Comparison of ENCODE assay signal across 16 cellular contexts in the genomic region with DNA sequence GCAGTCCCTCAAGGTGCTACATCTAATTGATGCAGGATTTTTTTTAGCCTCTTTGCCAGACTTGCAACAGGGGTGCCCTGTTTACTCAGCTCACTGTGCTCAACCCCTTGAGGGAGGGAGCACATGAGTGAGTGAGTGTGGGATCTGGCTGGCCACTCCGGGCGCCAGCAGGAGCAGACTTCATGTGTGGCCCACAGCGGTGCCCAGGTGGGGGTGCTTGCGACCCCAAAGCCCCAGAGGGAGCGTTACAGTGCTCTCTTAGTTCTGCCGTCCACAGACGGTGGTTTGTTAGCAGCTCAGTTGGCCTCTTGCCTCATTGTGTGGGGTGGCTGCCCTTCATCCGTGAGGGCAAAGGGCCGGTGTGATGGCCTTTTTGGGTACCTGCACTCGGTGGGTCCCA.
DNase-seq lines count a peak whose midpoint lies in the region; ATAC-seq and TF ChIP-seq lines count a peak whose summit lies in the region.
"Had no signal": no experiment of that assay in that cellular context is flagged by ENCODE, and none has a peak within 500 bp of the region (broad histone marks: within the 10 kb centered on the region; RNA-seq: fewer than 3 reads in every experiment).

No MANE protein-coding gene starts in this region.

- H3K9me3 Mint-ChIP-seq in activated T-helper 17 cell treated with anti-CD3 and anti-CD28 coated beads, Interleukin-2, amount 50 U/mL, for 72 hours, result no peaks in the 10 kb centered on the region
- H3K9me3 Mint-ChIP-seq: CD8-positive, alpha-beta memory T cell had no signal

- peaks cover 0 to 24% (median 0%) of the 10 kb centered on the region in 9 donors for H3K4me1 ChIP-seq in heart right ventricle
- peaks cover 36% of the 10 kb centered on the region for H3K4me1 ChIP-seq in left ventricle myocardium inferior
- peaks cover 0 to 14% of the 10 kb centered on the region in 2 donors for H3K4me1 ChIP-seq in ascending aorta
- H3K4me1 ChIP-seq in osteoblast (ENCODE audit: insufficient read depth, low read length), result peaks cover 3% of the 10 kb centered on the region
- H3K4me1 ChIP-seq in thoracic aorta (ENCODE audit: control insufficient read depth in 1 of 2, low read depth in 2 of 2), result peaks cover 2 to 46% of the 10 kb centered on the region in 2 donors
- H3K4me1 ChIP-seq: BLaER1 had no signal

- no peaks in the 10 kb centered on the region for H3K27me3 Mint-ChIP-seq in activated T-helper 17 cell treated with anti-CD3 and anti-CD28 coated beads, Interleukin-2, amount 50 U/mL, for 72 hours

- H3K4me1 Mint-ChIP-seq in activated T-helper 17 cell treated with anti-CD3 and anti-CD28 coated beads, Interleukin-2, amount 50 U/mL, for 72 hours, result no peaks in the 10 kb centered on the region
- H3K4me1 Mint-ChIP-seq: CD8-positive, alpha-beta memory T cell had no signal

- peaks cover 0 to 7% (median 0%) of the 10 kb centered on the region in 9 donors for H3K36me3 ChIP-seq in heart right ventricle
- no peaks in the 10 kb centered on the region for H3K36me3 ChIP-seq in left ventricle myocardium inferior
- peaks cover 7 to 8% of the 10 kb centered on the region in 2 donors for H3K36me3 ChIP-seq in ascending aorta
- H3K36me3 ChIP-seq in osteoblast (ENCODE audit: insufficient read depth, low read length), result no peaks in the 10 kb centered on the region
- H3K36me3 ChIP-seq in thoracic aorta, result peaks cover 6% of the 10 kb centered on the region
- H3K36me3 ChIP-seq: BLaER1 had no signal

- no peaks in the 10 kb centered on the region for H4K20me1 ChIP-seq in osteoblast (ENCODE audit: insufficient read depth, low read length)
- H4K20me1 ChIP-seq: BLaER1 had no signal

- intact Hi-C loops in heart right ventricle (cut with DNase I), result no loop called here
- intact Hi-C loops in left ventricle myocardium inferior (cut with micrococcal nuclease), result no loop called here
- intact Hi-C loops in ascending aorta (cut with DNase I), result no loop called here

- H3K27ac Mint-ChIP-seq in activated T-helper 17 cell treated with anti-CD3 and anti-CD28 coated beads, Interleukin-2, amount 50 U/mL, for 72 hours, result no peak overlapping the region
- H3K27ac Mint-ChIP-seq: CD8-positive, alpha-beta memory T cell had no signal

- H3K36me3 Mint-ChIP-seq in activated T-helper 17 cell treated with anti-CD3 and anti-CD28 coated beads, Interleukin-2, amount 50 U/mL, for 72 hours (ENCODE audit: low read depth), result no peaks in the 10 kb centered on the region

- H3K4me3 Mint-ChIP-seq in activated T-helper 17 cell treated with anti-CD3 and anti-CD28 coated beads, Interleukin-2, amount 50 U/mL, for 72 hours, result no peak overlapping the region
- H3K4me3 Mint-ChIP-seq: CD8-positive, alpha-beta memory T cell had no signal

- H3K79me2 ChIP-seq in osteoblast (ENCODE audit: insufficient read depth, low read length), result no peaks in the 10 kb centered on the region

- H3K27ac ChIP-seq in heart right ventricle, result peak overlapping the region in 4 of 10 donors; percentile 36 to 64 (median 52)
- H3K27ac ChIP-seq in left ventricle myocardium inferior (replicated peaks), result no peak overlapping the region
- peak overlapping the region; percentile 42 to 43 for H3K27ac ChIP-seq in ascending aorta
- H3K27ac ChIP-seq in osteoblast (ENCODE audit: low read depth, low read length), result no peak overlapping the region
- peak overlapping the region; percentile 10 to 30 for H3K27ac ChIP-seq in thoracic aorta
- H3K27ac ChIP-seq: BLaER1 had no signal

- H3K4me3 ChIP-seq in heart right ventricle (no peak overlapping the region), left ventricle myocardium inferior (no peak overlapping the region), ascending aorta (no peak overlapping the region), osteoblast (ENCODE audit: insufficient read depth, low read length) (no peak overlapping the region), thoracic aorta (no peak overlapping the region)
- H3K4me3 ChIP-seq: BLaER1 had no signal

- ATAC-seq in heart right ventricle (peak in 6 of 8 donors; percentile 30 to 47 (median 41)), thoracic aorta (ENCODE audit: insufficient number of reproducible peaks, low FRiP score, low read depth) (no peak), GM21423 (IDR thresholded peaks at IDR 0.05; ENCODE audit: unreplicated experiment) (no peak)
- no peak for ATAC-seq in activated T-helper 17 cell treated with anti-CD3 and anti-CD28 coated beads, Interleukin-2, amount 50 U/mL, for 72 hours (replicated peaks)
- ATAC-seq: HCT116 had no signal

- 89 to 94% methylated on average over 10 of the region's 10 CpGs for WGBS in heart right ventricle, 2 donors

- DNase-seq in heart right ventricle, result no peak
- DNase-seq in left ventricle myocardium inferior, result no peak
- DNase-seq in ascending aorta (ENCODE audit: low spot score in 2 of 2), result no peak
- DNase-seq in osteoblast (ENCODE audit: insufficient read length, low spot score, missing footprints), result peak; percentile 17
- no peak for DNase-seq in thoracic aorta (ENCODE audit: low spot score)
- DNase-seq in SKM-1 treated with dmso at 0.1 percent for 144 hours (lab: John Stamatoyannopoulos, UW; ENCODE audit: unreplicated experiment), result no peak
- DNase-seq: 8988T; AML-193; Caco-2; CD8-positive, alpha-beta memory T cell; DMS53; GF-D8 had no signal

- H3K9me3 ChIP-seq in heart right ventricle (no peaks in the 10 kb centered on the region), left ventricle myocardium inferior (replicated peaks) (no peaks in the 10 kb centered on the region), ascending aorta (no peaks in the 10 kb centered on the region), osteoblast (ENCODE audit: low read depth, low read length) (no peaks in the 10 kb centered on the region), thoracic aorta (no peaks in the 10 kb centered on the region)
- H3K9me3 ChIP-seq: BLaER1, Caco-2 had no signal

- peak overlapping the region; percentile 60 for H2AFZ ChIP-seq in osteoblast (ENCODE audit: low read length)

- H3K4me2 ChIP-seq in osteoblast (ENCODE audit: insufficient read depth, low read length), result no peak overlapping the region
- H3K4me2 ChIP-seq: BLaER1 had no signal

- H3K27me3 ChIP-seq in heart right ventricle (no peaks in the 10 kb centered on the region), left ventricle myocardium inferior (ENCODE audit: low read depth) (no peaks in the 10 kb centered on the region), ascending aorta (no peaks in the 10 kb centered on the region), osteoblast (ENCODE audit: insufficient read depth, low read length) (no peaks in the 10 kb centered on the region), thoracic aorta (replicated peaks; ENCODE audit: insufficient read depth) (no peaks in the 10 kb centered on the region)
- H3K27me3 ChIP-seq: BLaER1 had no signal

- TF ChIP-seq CTCF in heart right ventricle (IDR thresholded peaks at IDR 0.05), result no peak
- TF ChIP-seq CTCF in left ventricle myocardium inferior (IDR thresholded peaks at IDR 0.05; ENCODE audit: borderline replicate concordance), result no peak
- no peak for TF ChIP-seq CTCF in ascending aorta (IDR thresholded peaks at IDR 0.05)
- no peak for TF ChIP-seq CTCF in osteoblast (IDR thresholded peaks at IDR 0.05; ENCODE audit: extremely low read depth, low read depth, low read length)
- no peak for TF ChIP-seq CTCF in thoracic aorta (IDR thresholded peaks at IDR 0.05)

Comparison
In these comparisons a context has a peak if more than half of its experiments do, and no peak if none do; other contexts are left out.
1. ATAC-seq: peak in heart right ventricle (6 of 8); none in thoracic aorta (single experiment), activated T-helper 17 cell treated with anti-CD3 and anti-CD28 coated beads, Interleukin-2, amount 50 U/mL, for 72 hours (single experiment) and GM21423 (single experiment).
2. H3K27ac ChIP-seq: peak in ascending aorta (2 of 2) and thoracic aorta (2 of 2); none in left ventricle myocardium inferior (single experiment) and osteoblast (single experiment).